Comparison of ENCODE assay signal across 1 cellular context in the genomic region with DNA sequence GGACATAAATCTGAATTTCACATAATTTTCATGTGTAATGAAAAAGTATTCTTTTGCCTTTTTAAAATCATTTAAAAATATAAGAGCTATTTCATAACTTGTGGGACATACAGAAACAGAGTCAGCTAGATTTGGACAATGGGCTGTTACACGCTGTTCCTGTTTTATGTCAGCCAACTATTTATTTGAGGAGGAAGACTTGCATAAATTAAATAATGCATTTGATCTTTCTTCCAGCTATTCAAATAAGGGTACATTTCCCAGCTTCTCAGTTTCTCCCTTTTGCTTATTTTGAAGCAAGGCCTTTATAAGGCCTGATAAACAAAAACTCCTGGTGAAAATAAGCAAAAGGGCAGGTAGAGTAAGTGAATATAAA.
TF ChIP-seq lines count a peak whose summit lies in the region.

No MANE protein-coding gene starts in this region.

TF ChIP-seq in IMR-90, 13 proteins besides CTCF, POLR2A, EP300 and RAD21:
- TF ChIP-seq FOS (IDR thresholded peaks at IDR 0.05; ENCODE audit: low read depth, low read length) (no peak), NFE2L2 (IDR thresholded peaks at IDR 0.05; ENCODE audit: low read depth, low read length) (no peak), MXI1 (IDR thresholded peaks at IDR 0.05; ENCODE audit: borderline replicate concordance, low read depth, low read length) (no peak), MAZ (IDR thresholded peaks at IDR 0.05; ENCODE audit: borderline replicate concordance, low read depth, low read length) (no peak), RCOR1 (IDR thresholded peaks at IDR 0.05; ENCODE audit: insufficient replicate concordance, low read length) (no peak), MAFK (IDR thresholded peaks at IDR 0.05; ENCODE audit: low read depth, low read length) (no peak), CEBPB (IDR thresholded peaks at IDR 0.05; ENCODE audit: low read depth, low read length) (no peak), RFX5 (IDR thresholded peaks at IDR 0.05; ENCODE audit: low read depth, low read length) (no peak), SMC3 (IDR thresholded peaks at IDR 0.05; ENCODE audit: low read depth, low read length) (no peak), BHLHE40 (IDR thresholded peaks at IDR 0.05; ENCODE audit: low read depth, low read length) (no peak), CHD1 (IDR thresholded peaks at IDR 0.05; ENCODE audit: low read depth, low read length) (no peak)
- TF ChIP-seq, protein P1, sequence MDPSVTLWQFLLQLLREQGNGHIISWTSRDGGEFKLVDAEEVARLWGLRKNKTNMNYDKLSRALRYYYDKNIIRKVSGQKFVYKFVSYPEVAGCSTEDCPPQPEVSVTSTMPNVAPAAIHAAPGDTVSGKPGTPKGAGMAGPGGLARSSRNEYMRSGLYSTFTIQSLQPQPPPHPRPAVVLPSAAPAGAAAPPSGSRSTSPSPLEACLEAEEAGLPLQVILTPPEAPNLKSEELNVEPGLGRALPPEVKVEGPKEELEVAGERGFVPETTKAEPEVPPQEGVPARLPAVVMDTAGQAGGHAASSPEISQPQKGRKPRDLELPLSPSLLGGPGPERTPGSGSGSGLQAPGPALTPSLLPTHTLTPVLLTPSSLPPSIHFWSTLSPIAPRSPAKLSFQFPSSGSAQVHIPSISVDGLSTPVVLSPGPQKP (IDR thresholded peaks at IDR 0.05; ENCODE audit: borderline replicate concordance, low read depth, low read length), result no peak
- TF ChIP-seq, protein P2, sequence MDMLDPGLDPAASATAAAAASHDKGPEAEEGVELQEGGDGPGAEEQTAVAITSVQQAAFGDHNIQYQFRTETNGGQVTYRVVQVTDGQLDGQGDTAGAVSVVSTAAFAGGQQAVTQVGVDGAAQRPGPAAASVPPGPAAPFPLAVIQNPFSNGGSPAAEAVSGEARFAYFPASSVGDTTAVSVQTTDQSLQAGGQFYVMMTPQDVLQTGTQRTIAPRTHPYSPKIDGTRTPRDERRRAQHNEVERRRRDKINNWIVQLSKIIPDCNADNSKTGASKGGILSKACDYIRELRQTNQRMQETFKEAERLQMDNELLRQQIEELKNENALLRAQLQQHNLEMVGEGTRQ (IDR thresholded peaks at IDR 0.05; ENCODE audit: low read depth, low read length), result no peak
